Comparison of ENCODE assay signal across 24 cellular contexts in the genomic region with DNA sequence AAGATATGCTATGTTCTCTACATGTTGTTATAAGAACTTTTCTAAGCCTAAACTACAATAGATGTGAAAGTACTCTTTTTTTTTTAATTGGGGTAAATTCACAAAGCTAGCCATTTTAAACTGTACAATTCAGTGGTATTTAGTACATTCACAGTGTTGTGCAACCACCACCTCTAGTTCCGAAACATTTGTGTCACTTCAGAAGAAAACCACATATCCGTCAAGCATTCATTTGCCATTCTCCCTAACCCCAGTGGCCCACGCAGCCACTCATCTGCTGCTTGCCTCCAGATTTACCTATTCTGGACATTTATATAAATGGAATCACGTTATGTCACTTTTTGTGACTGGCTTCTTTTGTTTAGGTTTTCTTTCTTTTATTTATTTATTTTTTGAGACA.
"Had no signal": no experiment of that assay in that cellular context is flagged by ENCODE, and none has a peak within 500 bp of the region (broad histone marks: within the 10 kb centered on the region; RNA-seq: fewer than 3 reads in every experiment).

No MANE protein-coding gene starts in this region.

- H3K9me3 ChIP-seq: SJCRH30, SK-N-SH had no signal

- ATAC-seq: activated CD8-positive, alpha-beta T cell treated with anti-CD3 and anti-CD28 coated beads, Interleukin-2, amount 10 ng/mL, durations not matched to agents 7 days and 5 days; activated naive CD4-positive, alpha-beta T cell treated with anti-CD3 and anti-CD28 coated beads, Interleukin-2, amount 50 U/mL, for 72 hours; activated naive CD8-positive, alpha-beta T cell treated with anti-CD3 and anti-CD28 coated beads, Interleukin-2, amount 50 U/mL, for 24 hours had no signal

- DNase-seq: activated CD4-positive, alpha-beta T cell treated with anti-CD3 and anti-CD28 coated beads for 48 hours; activated CD4-positive, alpha-beta T cell treated with anti-CD3 and anti-CD28 coated beads, Interleukin-2, amount 50 U/mL, for 4 hours; activated CD4-positive, CD25-positive, alpha-beta regulatory T cell treated with anti-CD3 and anti-CD28 coated beads, Interleukin-2, amount 50 U/mL, for 72 hours; activated CD8-positive, alpha-beta memory T cell treated with anti-CD3 and anti-CD28 coated beads, Interleukin-2, amount 50 U/mL, for 48 hours; activated CD8-positive, alpha-beta T cell treated with anti-CD3 and anti-CD28 coated beads, Interleukin-2, amount 10 ng/mL, durations not matched to agents 7 days and 5 days; activated effector memory CD4-positive, alpha-beta T cell treated with anti-CD3 and anti-CD28 coated beads, Interleukin-2, amount 50 U/mL, for 16 hours; activated naive CD4-positive, alpha-beta T cell treated with Interleukin-2 at 50 U/mL for 16 hours; activated naive CD8-positive, alpha-beta T cell treated with anti-CD3 and anti-CD28 coated beads, Interleukin-2, amount 50 U/mL, for 24 hours; activated T-cell treated with anti-CD3 and anti-CD28 coated beads, Interleukin-2, amount 50 U/mL, for 24 hours; amygdala; Karpas-422; MM.1S; NCI-H1105; NCI-H1436; NCI-H1694 treated with DMSO at 0.1 percent for 48 hours; NCI-H2029 treated with DMSO at 0.1 percent for 48 hours; NCI-H446; NCI-H524; SJCRH30; SK-N-SH; T-helper 1 cell; WERI-Rb-1 had no signal

- H3K9ac ChIP-seq: SK-N-SH had no signal

- FAIRE-seq: astrocyte had no signal

- H3K4me3 ChIP-seq: SJCRH30 had no signal

- H3K27ac ChIP-seq: SJCRH30, WERI-Rb-1 had no signal

- H3K27me3 ChIP-seq: SJCRH30 had no signal

- H3K4me1 ChIP-seq: SJCRH30 had no signal

- H3K4me2 ChIP-seq: SK-N-SH had no signal
